Comparison of ENCODE assay signal across 8 cellular contexts in genomic region chr13:114282143-114282685, GRCh38. TPM values are rescaled to one million over a fixed set of nuclear protein-coding genes. Genes with fewer than 3 reads are reported as not detected.
DNase-seq lines count a peak whose midpoint lies in the region; ATAC-seq and TF ChIP-seq lines count a peak whose summit lies in the region.

No MANE protein-coding gene starts in this region.

- no peak for TF ChIP-seq CTCF in Caco-2 (IDR thresholded peaks at IDR 0.05; ENCODE audit: insufficient read depth in 1 of 2, low read depth in 1 of 2, low read length in 1 of 2, severe bottlenecking in 1 of 2, unreplicated experiment in 1 of 2)
- TF ChIP-seq CTCF in cardiac fibroblast (IDR thresholded peaks at IDR 0.05; ENCODE audit: low read depth, low read length): no peak
- no peak for TF ChIP-seq CTCF in kidney epithelial cell (IDR thresholded peaks at IDR 0.05; ENCODE audit: insufficient read depth, low read length, poor library complexity, severe bottlenecking)

- H3K4me1 ChIP-seq in Caco-2: peaks cover 14% of the 10 kb centered on the region

- H3K9me3 ChIP-seq in Caco-2: no peaks in the 10 kb centered on the region

- POLR2A ChIA-PET in Caco-2 (lab: Charles Lee): interaction anchor here (0.6 kb wide), 3 partner anchors 36 to 137 kb away, joined by 3 to 4 read pairs (median 3); no protein-coding TSS in a partner anchor

- TF ChIP-seq RAD21 in Ishikawa (IDR thresholded peaks at IDR 0.05; ENCODE audit: low read depth): no peak

- no peaks in the 10 kb centered on the region for H3K27me3 ChIP-seq in Caco-2 (replicated peaks; ENCODE audit: control insufficient read depth, insufficient read depth, low read length)
- H3K27me3 ChIP-seq in kidney epithelial cell (ENCODE audit: control insufficient read depth, insufficient read depth, low read length): no peaks in the 10 kb centered on the region

- ATAC-seq in GM21381 (IDR thresholded peaks at IDR 0.05; ENCODE audit: unreplicated experiment): peak; percentile 16

- peak overlapping the region; percentile 95 for H3K4me3 Mint-ChIP-seq in Caco-2 (ENCODE audit: unreplicated experiment)

- H3K36me3 ChIP-seq in Caco-2 (ENCODE audit: control insufficient read depth, insufficient read depth, low read length): 0 out of 2 replicates have a peak, but pooled peaks cover 1% of the 10 kb centered on the region
- H3K36me3 ChIP-seq in kidney epithelial cell (ENCODE audit: control insufficient read depth, insufficient read depth, low read length): peaks cover 1% of the 10 kb centered on the region

- peak overlapping the region; percentile 98 for H3K4me3 ChIP-seq in Caco-2 (ENCODE audit: low read depth, low read length)
- peak overlapping the region; percentile 60 to 74 for H3K4me3 ChIP-seq in cardiac fibroblast (replicated peaks in 1 of 2; ENCODE audit: low read depth in 2 of 2, low read length in 2 of 2)
- peak overlapping the region; percentile 83 for H3K4me3 ChIP-seq in kidney epithelial cell (ENCODE audit: low read depth, low read length)

- intact Hi-C loops in Caco-2 (cut with micrococcal nuclease; ENCODE audit: unreplicated experiment): no loop called here

- no peaks in the 10 kb centered on the region for H3K9me3 Mint-ChIP-seq in Caco-2 (ENCODE audit: unreplicated experiment)

- CTCF ChIA-PET in Caco-2 (lab: Charles Lee): interaction anchor here (1.0 kb wide), 1 partner anchor 59 kb away, joined by 4 read pairs; no protein-coding TSS in a partner anchor

- TF ChIP-seq EP300 in Ishikawa (IDR thresholded peaks at IDR 0.05; ENCODE audit: borderline replicate concordance): 0 out of 2 replicates have a peak, but pooled peaks have one; percentile 7

- H3K27me3 Mint-ChIP-seq in Caco-2 (ENCODE audit: insufficient read depth, unreplicated experiment): no peaks in the 10 kb centered on the region

- DNase-seq in Caco-2: peak; percentile 47 to 51
- peak; percentile 45 for DNase-seq in T1000 (lab: John Stamatoyannopoulos, UW)
- DNase-seq in cardiac fibroblast (ENCODE audit: low read depth in 2 of 2): peak; percentile 79
- DNase-seq in kidney epithelial cell (ENCODE audit: low read depth): no peak
- peak; percentile 52 for DNase-seq in stimulated activated CD4-positive, alpha-beta T cell treated with anti-CD3 and anti-CD28 coated beads, Interleukin-15, amount 100 ng/mL, for 24 hours
- DNase-seq in NCI-H128 (lab: John Stamatoyannopoulos, UW; ENCODE audit: unreplicated experiment): no peak

- peaks cover 22% of the 10 kb centered on the region for H3K4me1 Mint-ChIP-seq in Caco-2 (ENCODE audit: low read depth, unreplicated experiment)

- peaks cover 64% of the 10 kb centered on the region for H3K36me3 Mint-ChIP-seq in Caco-2 (ENCODE audit: insufficient read depth, unreplicated experiment)

- H3K27ac Mint-ChIP-seq in Caco-2 (ENCODE audit: unreplicated experiment): peak overlapping the region; percentile 97

- BruUV-seq in Caco-2 (replicated peaks; lab: Mats Ljungman, UMichigan): no TSS peak

TF ChIP-seq in Ishikawa, 13 proteins besides CTCF, POLR2A, EP300 and RAD21:
- TF ChIP-seq TCF12 (IDR thresholded peaks at IDR 0.05; ENCODE audit: low read depth) (no peak; the same call in 1 of the 2 replicates), CEBPB (IDR thresholded peaks at IDR 0.05) (no peak), TAF1 (IDR thresholded peaks at IDR 0.05; ENCODE audit: low read depth) (no peak; the same call in 1 of the 2 replicates), CREB1 (IDR thresholded peaks at IDR 0.05; ENCODE audit: low read depth) (no peak), ZBTB7A (IDR thresholded peaks at IDR 0.05; ENCODE audit: low read depth) (no peak), YY1 (IDR thresholded peaks at IDR 0.05; ENCODE audit: low read depth) (no peak), FOXM1 (IDR thresholded peaks at IDR 0.05; ENCODE audit: borderline replicate concordance, low read depth) (peak; percentile 17; the same call in 1 of the 2 replicates)

RNA-seq across cellular contexts. Expression of gene UPF3A, which starts 0.8 kb away (rescaled TPM):
- total RNA-seq in Caco-2 (2022) (86.2 and 88.3 TPM in 2 replicates), kidney epithelial cell (22.5 and 30.7 TPM in 2 replicates)

RNA-seq across cellular contexts. Expression of gene CHAMP1, which starts 32.1 kb away (rescaled TPM):
- total RNA-seq in Caco-2 (2022) (39.6 and 42.1 TPM in 2 replicates), kidney epithelial cell (24.0 and 35.7 TPM in 2 replicates)

RNA-seq across cellular contexts. Expression of gene CDC16, which starts 47.5 kb away (rescaled TPM):
- 80.5 and 80.8 TPM in 2 replicates for total RNA-seq in Caco-2 (2022)
- 50.4 and 51.8 TPM in 2 replicates for total RNA-seq in kidney epithelial cell

Comparison
In these comparisons a context has a peak if more than half of its experiments do, and no peak if none do; other contexts are left out.
1. DNase-seq: peak in Caco-2 (2 of 2), T1000 (single experiment), cardiac fibroblast (2 of 2) and stimulated activated CD4-positive, alpha-beta T cell treated with anti-CD3 and anti-CD28 coated beads, Interleukin-15, amount 100 ng/mL, for 24 hours (single experiment); none in kidney epithelial cell (single experiment) and NCI-H128 (single experiment).
2. Peak in every context shown above with its lines, with median percentiles within 50 percentile points of each other: H3K4me3 ChIP-seq.